27 cellular contexts compared by ENCODE assay signal in genomic region chr2:26639685-26640240, GRCh38. TPM values are rescaled to one million over a fixed set of nuclear protein-coding genes. Genes with fewer than 3 reads are reported as not detected.
"Had no signal": no experiment of that assay in that cellular context is flagged by ENCODE, and none has a peak within 500 bp of the region (broad histone marks: within the 10 kb centered on the region; RNA-seq: fewer than 3 reads in every experiment).

No MANE protein-coding gene starts in this region.

- H3K27me3 ChIP-seq: ascending aorta, right atrium auricular region had no signal

- H3K36me3 ChIP-seq: ascending aorta, brain microvascular endothelial cell, esophagus muscularis mucosa, left ventricle myocardium inferior, prostate gland, right atrium auricular region, transverse colon, WERI-Rb-1 had no signal

- H3K27ac ChIP-seq: ascending aorta, brain microvascular endothelial cell, esophagus muscularis mucosa, left ventricle myocardium inferior, prostate gland, right atrium auricular region, SK-N-MC, transverse colon, WERI-Rb-1 had no signal

- ATAC-seq: effector memory CD8-positive, alpha-beta T cell; natural killer cell had no signal

- H3K4me1 ChIP-seq: ascending aorta, left ventricle myocardium inferior, prostate gland, right atrium auricular region, transverse colon had no signal

- H3K4me3 Mint-ChIP-seq: effector memory CD8-positive, alpha-beta T cell; natural killer cell; stimulated activated naive CD8-positive, alpha-beta T cell treated with anti-CD3 and anti-CD28 coated beads, Interleukin-15, Interleukin-2, amounts not matched to agents 100 ng/mL and 50 ng/mL, for 24 hours had no signal

- H3K36me3 Mint-ChIP-seq: activated naive CD4-positive, alpha-beta T cell treated with anti-CD3 and anti-CD28 coated beads, Interleukin-2, amount 50 U/mL, for 72 hours; natural killer cell had no signal

- H3K9me3 ChIP-seq: ascending aorta, esophagus muscularis mucosa, left ventricle myocardium inferior, prostate gland, right atrium auricular region, transverse colon had no signal

- H3K4me3 ChIP-seq: ascending aorta, esophagus muscularis mucosa, left ventricle myocardium inferior, prostate gland, right atrium auricular region, SK-N-MC, transverse colon had no signal

- DNase-seq: activated CD4-positive, alpha-beta T cell treated with anti-CD3 and anti-CD28 coated beads for 1 hour; activated CD4-positive, alpha-beta T cell treated with anti-CD3 and anti-CD28 coated beads, Interleukin-2, amount 50 U/mL, for 1 hour; activated gamma-delta T cell treated with Interleukin-2 at 50 U/mL for 16 hours; caudate nucleus; effector memory CD8-positive, alpha-beta T cell; glutamatergic neuron; hippocampal formation; left ventricle myocardium inferior; midbrain; natural killer cell; stimulated activated CD4-positive, alpha-beta T cell treated with anti-CD3 and anti-CD28 coated beads, Interleukin-12 subunit alpha, Interleukin-12 subunit beta, amount 100 ng/mL, for 4 hours; stimulated activated CD4-positive, alpha-beta T cell treated with anti-CD3 and anti-CD28 coated beads, Interleukin-4, amount 100 ng/mL, for 4 hours; WERI-Rb-1 had no signal

- H3K9me3 Mint-ChIP-seq: activated naive CD4-positive, alpha-beta T cell treated with anti-CD3 and anti-CD28 coated beads, Interleukin-2, amount 50 U/mL, for 72 hours; effector memory CD8-positive, alpha-beta T cell; natural killer cell; stimulated activated naive CD8-positive, alpha-beta T cell treated with anti-CD3 and anti-CD28 coated beads, Interleukin-15, Interleukin-2, amounts not matched to agents 100 ng/mL and 50 ng/mL, for 24 hours had no signal

- H3K27ac Mint-ChIP-seq: activated naive CD4-positive, alpha-beta T cell treated with anti-CD3 and anti-CD28 coated beads, Interleukin-2, amount 50 U/mL, for 72 hours; effector memory CD8-positive, alpha-beta T cell; natural killer cell; stimulated activated naive CD8-positive, alpha-beta T cell treated with anti-CD3 and anti-CD28 coated beads, Interleukin-15, Interleukin-2, amounts not matched to agents 100 ng/mL and 50 ng/mL, for 24 hours had no signal

RNA-seq across cellular contexts. Expression of gene CIB4, which starts 1.4 kb away (rescaled TPM):
- total RNA-seq: activated naive CD4-positive, alpha-beta T cell treated with anti-CD3 and anti-CD28 coated beads, Interleukin-2, amount 50 U/mL, for 72 hours; ascending aorta; dermis microvascular lymphatic vessel endothelial cell; esophagus muscularis mucosa; frontal cortex; left ventricle myocardium inferior; mammary epithelial cell; natural killer cell; osteocyte; right atrium auricular region; T-helper 2 cell treated with Interferon-gamma antibody and Interleukin-4, amounts not matched to agents 100 ng/mL and 5 ng/mL, for 36 hours; transverse colon had no signal
- polyA plus RNA-seq: mammary epithelial cell had no signal

RNA-seq across cellular contexts. Expression of gene KCNK3, which starts 52.8 kb away (rescaled TPM):
- total RNA-seq: activated naive CD4-positive, alpha-beta T cell treated with anti-CD3 and anti-CD28 coated beads, Interleukin-2, amount 50 U/mL, for 72 hours; dermis microvascular lymphatic vessel endothelial cell; natural killer cell; T-helper 2 cell treated with Interferon-gamma antibody and Interleukin-4, amounts not matched to agents 100 ng/mL and 5 ng/mL, for 36 hours had no signal
